In the genomic region with DNA sequence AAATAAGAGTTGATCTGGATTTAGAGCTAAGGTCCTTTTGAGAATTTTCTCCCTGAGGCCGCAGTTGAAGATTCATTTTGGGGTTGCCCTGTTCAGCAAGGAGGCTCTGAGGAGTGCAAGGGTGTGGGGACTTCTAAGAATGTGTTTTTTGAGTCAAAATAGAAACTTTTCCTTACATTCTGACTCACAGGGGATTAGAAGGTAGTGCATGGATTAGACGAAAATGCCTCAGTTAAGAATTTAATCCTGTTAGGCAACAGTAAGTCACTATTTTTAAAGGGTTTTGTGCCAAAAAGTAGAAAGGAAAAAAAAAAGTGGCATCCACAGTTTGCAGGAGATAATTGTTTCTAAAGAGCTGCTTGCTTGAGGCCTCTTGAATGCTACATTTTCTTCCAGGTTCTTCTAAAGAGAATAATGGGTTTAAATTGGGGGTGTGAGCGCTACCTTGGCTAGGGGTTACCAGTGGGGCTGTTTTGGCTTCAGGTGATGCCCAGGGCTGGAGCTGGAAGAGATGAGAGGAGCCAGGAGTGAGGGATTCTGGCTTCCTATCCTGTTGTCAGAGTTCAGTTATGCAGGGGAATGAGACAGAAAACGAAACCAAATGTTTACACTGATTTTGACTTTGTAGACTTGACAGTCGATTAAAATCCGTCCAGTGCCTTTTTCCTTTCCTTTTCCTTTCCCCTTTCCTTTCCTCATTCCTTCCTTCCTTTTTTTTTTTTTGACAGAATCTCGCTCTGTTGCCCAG, we compare ENCODE assay signal across 21 cellular contexts. TPM values are rescaled to one million over a fixed set of nuclear protein-coding genes. Genes with fewer than 3 reads are reported as not detected.
DNase-seq lines count a peak whose midpoint lies in the region; ATAC-seq and TF ChIP-seq lines count a peak whose summit lies in the region.
"Had no signal": no experiment of that assay in that cellular context is flagged by ENCODE, and none has a peak within 500 bp of the region (broad histone marks: within the 10 kb centered on the region; RNA-seq: fewer than 3 reads in every experiment).

No MANE protein-coding gene starts in this region.

- peak overlapping the region; percentile 62 for H3K9ac ChIP-seq in adipocyte (ENCODE audit: low read length)

- no peak for TF ChIP-seq POLR2A in testis (IDR thresholded peaks at IDR 0.05)

- TF ChIP-seq CTCF in upper lobe of right lung (IDR thresholded peaks at IDR 0.05) (no peak), testis (IDR thresholded peaks at IDR 0.05) (no peak)

- H3K36me3 Mint-ChIP-seq in T-helper 2 cell treated with Interferon-gamma antibody and Interleukin-4, amounts not matched to agents 5 μg/mL and 100 μg/mL, for 36 hours (ENCODE audit: low read depth): no peaks in the 10 kb centered on the region

- H3K9me3 Mint-ChIP-seq in T-helper 2 cell treated with Interferon-gamma antibody and Interleukin-4, amounts not matched to agents 5 μg/mL and 100 μg/mL, for 36 hours: peaks cover 9% of the 10 kb centered on the region

- H3K4me1 ChIP-seq in adipocyte (ENCODE audit: control insufficient read depth, insufficient read depth, low read length): peaks cover 4% of the 10 kb centered on the region
- no peaks in the 10 kb centered on the region for H3K4me1 ChIP-seq in upper lobe of right lung
- H3K4me1 ChIP-seq in testis: peaks cover 3% of the 10 kb centered on the region
- H3K4me1 ChIP-seq: transverse colon had no signal

- peak overlapping the region; percentile 47 for H3K4me3 Mint-ChIP-seq in T-helper 2 cell treated with Interferon-gamma antibody and Interleukin-4, amounts not matched to agents 5 μg/mL and 100 μg/mL, for 36 hours
- H3K4me3 Mint-ChIP-seq: activated CD8-positive, alpha-beta T cell treated with anti-CD3 and anti-CD28 coated beads for 36 hours; activated T-helper 1 cell treated with anti-CD3 and anti-CD28 coated beads, Interleukin-12 subunit alpha, Interleukin-12 subunit beta, Interleukin-2, Interleukin-4 antibody, amounts not matched to agents 30 ng/mL and 10 ng/mL and 1 ng/mL, durations not matched to agents 14 hours and 24 hours and 36 hours; neural crest cell had no signal

- ATAC-seq in left lobe of liver: peak; percentile 79
- no peak for ATAC-seq in upper lobe of right lung
- ATAC-seq: activated CD8-positive, alpha-beta T cell treated with anti-CD3 and anti-CD28 coated beads for 36 hours; sciatic nerve; SK-N-SH treated with all-trans-retinoic acid at 6 μM for 48 hours had no signal

- peaks cover 5% of the 10 kb centered on the region for H3K4me1 Mint-ChIP-seq in T-helper 2 cell treated with Interferon-gamma antibody and Interleukin-4, amounts not matched to agents 5 μg/mL and 100 μg/mL, for 36 hours (ENCODE audit: low read depth)

- DNase-seq in T-helper 2 cell treated with Interferon-gamma antibody and Interleukin-4, amounts not matched to agents 5 μg/mL and 100 μg/mL, for 36 hours (ENCODE audit: low spot score): no peak
- DNase-seq in T-helper 2 cell (no peak), adipocyte (ENCODE audit: low read depth) (peak; percentile 74), left lobe of liver (ENCODE audit: low spot score) (no peak), upper lobe of right lung (no peak), testis (no peak), DMS79 treated with DMSO at 0.1 percent for 48 hours (lab: John Stamatoyannopoulos, UW) (no peak)
- no peak for DNase-seq in stimulated activated CD4-positive, alpha-beta T cell treated with anti-CD3 and anti-CD28 coated beads, Interleukin-15, amount 100 ng/mL, for 24 hours
- DNase-seq: 8988T; activated CD8-positive, alpha-beta T cell treated with anti-CD3 and anti-CD28 coated beads for 36 hours; amygdala; GF-D8; islet precursor cell; mesendoderm; stimulated activated CD4-positive, alpha-beta T cell treated with anti-CD3 and anti-CD28 coated beads, Interleukin-4, amount 100 ng/mL, for 4 hours; transverse colon had no signal

- intact Hi-C loops in upper lobe of right lung (cut with DNase I): no loop called here
- intact Hi-C loops in testis (cut with DNase I; ENCODE audit: low total_unique reads): no loop called here

- H3K4me3 ChIP-seq in adipocyte (ENCODE audit: low read length) (peak overlapping the region; percentile 64), upper lobe of right lung (no peak overlapping the region), testis (no peak overlapping the region)
- H3K4me3 ChIP-seq: coronary artery, transverse colon had no signal

- H3K27ac Mint-ChIP-seq in T-helper 2 cell treated with Interferon-gamma antibody and Interleukin-4, amounts not matched to agents 5 μg/mL and 100 μg/mL, for 36 hours: no peak overlapping the region
- H3K27ac Mint-ChIP-seq: activated CD8-positive, alpha-beta T cell treated with anti-CD3 and anti-CD28 coated beads for 36 hours; activated T-helper 1 cell treated with anti-CD3 and anti-CD28 coated beads, Interleukin-12 subunit alpha, Interleukin-12 subunit beta, Interleukin-2, Interleukin-4 antibody, amounts not matched to agents 30 ng/mL and 10 ng/mL and 1 ng/mL, durations not matched to agents 14 hours and 24 hours and 36 hours had no signal

- WGBS in testis, 2 donors: 67 to 69% methylated on average over 7 of the region's 7 CpGs

- peaks cover 7% of the 10 kb centered on the region for H3K9me3 ChIP-seq in adipocyte (ENCODE audit: control insufficient read depth, low read length)
- H3K9me3 ChIP-seq in upper lobe of right lung: no peaks in the 10 kb centered on the region
- no peaks in the 10 kb centered on the region for H3K9me3 ChIP-seq in testis
- H3K9me3 ChIP-seq: transverse colon had no signal

- no peaks in the 10 kb centered on the region for H3K36me3 ChIP-seq in adipocyte (ENCODE audit: control insufficient read depth, insufficient read depth, low read length, severe bottlenecking)
- H3K36me3 ChIP-seq in upper lobe of right lung: no peaks in the 10 kb centered on the region
- no peaks in the 10 kb centered on the region for H3K36me3 ChIP-seq in testis (ENCODE audit: low read depth, missing control alignments)
- H3K36me3 ChIP-seq: transverse colon had no signal

- H3K27ac ChIP-seq in upper lobe of right lung (peak overlapping the region; percentile 3), testis (no peak overlapping the region)
- H3K27ac ChIP-seq: coronary artery, transverse colon had no signal

- H3K27me3 ChIP-seq in adipocyte (replicated peaks; ENCODE audit: control insufficient read depth, insufficient read depth, low read length): no peaks in the 10 kb centered on the region
- H3K27me3 ChIP-seq in upper lobe of right lung: no peaks in the 10 kb centered on the region
- H3K27me3 ChIP-seq in testis: no peaks in the 10 kb centered on the region
- H3K27me3 ChIP-seq: transverse colon had no signal

- no peaks in the 10 kb centered on the region for H3K27me3 Mint-ChIP-seq in T-helper 2 cell treated with Interferon-gamma antibody and Interleukin-4, amounts not matched to agents 5 μg/mL and 100 μg/mL, for 36 hours (ENCODE audit: low read depth)

RNA-seq across cellular contexts. Expression of a gene that starts 52.9 kb away (rescaled TPM):
- total RNA-seq in left lobe of liver (7.7 TPM), upper lobe of right lung (12.9 TPM), testis (10 to 100 TPM; 49.7 to 59.6 TPM)
- polyA plus RNA-seq in testis (ENCODE audit: insufficient read depth, low read depth, low replicate concordance): 24.4 TPM
